Comparison of ENCODE assay signal across 8 cellular contexts in the genomic region with DNA sequence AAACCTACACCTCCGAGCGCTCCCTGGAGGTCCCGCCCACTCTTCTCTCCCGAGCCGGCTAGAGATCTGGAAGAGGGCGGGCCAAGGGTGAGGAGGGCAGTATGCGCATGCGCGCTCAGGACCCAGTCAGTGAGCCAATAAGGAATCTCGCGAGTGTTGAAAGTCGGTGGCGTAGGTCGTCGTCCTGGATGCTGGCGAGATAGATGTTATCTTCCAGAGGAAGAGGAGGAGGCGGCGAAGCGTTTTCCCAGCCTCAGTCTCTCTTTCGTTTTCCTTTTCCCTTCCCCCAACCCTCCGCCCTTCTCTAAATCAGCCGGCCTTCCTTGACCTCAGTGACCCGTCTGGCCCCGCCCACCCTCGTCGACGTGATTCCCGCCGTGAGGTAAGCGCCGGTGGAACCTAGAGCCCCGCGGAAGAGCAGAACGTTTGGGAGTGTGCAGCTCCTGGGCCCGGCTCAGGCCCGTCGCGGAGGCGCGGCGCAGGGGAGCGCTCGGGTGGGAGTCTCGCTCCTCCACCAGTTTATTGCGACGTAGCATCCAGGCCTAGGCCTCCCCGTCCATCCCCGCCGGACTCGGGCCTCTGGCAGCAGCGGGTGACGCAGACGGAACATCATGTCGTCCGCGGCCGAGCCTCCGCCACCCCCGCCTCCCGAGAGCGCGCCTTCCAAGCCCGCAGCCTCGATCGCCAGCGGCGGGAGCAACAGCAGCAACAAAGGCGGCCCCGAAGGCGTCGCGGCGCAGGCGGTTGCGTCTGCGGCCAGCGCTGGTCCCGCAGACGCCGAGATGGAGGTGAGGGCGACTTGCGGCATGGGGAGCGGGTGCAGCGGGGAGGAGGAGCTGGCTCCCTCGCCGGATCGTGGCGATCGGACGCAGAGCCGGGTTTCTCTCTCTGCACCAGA. TPM values are rescaled to one million over a fixed set of nuclear protein-coding genes. Genes with fewer than 3 reads are reported as not detected.
A peak's percentile ranks its signal among the peaks of the same experiment; 100 is the strongest.
DNase-seq lines count a peak whose midpoint lies in the region; ATAC-seq and TF ChIP-seq lines count a peak whose summit lies in the region.

SMARCA5 (plus strand) TSS at position 389 of the 898 bp plus-strand sequence; CDS start at position 612, 223 bp downstream.

- no peaks in the 10 kb centered on the region for H3K9me3 ChIP-seq in mononuclear cell (ENCODE audit: low read depth, low read length)

- TF ChIP-seq CTCF in epithelial cell of esophagus (IDR thresholded peaks at IDR 0.05; ENCODE audit: insufficient read depth, low read depth, low read length, missing control alignments), result no peak

- no peaks in the 10 kb centered on the region for H3K36me3 Mint-ChIP-seq in IgD-negative memory B cell

- H3K4me3 ChIP-seq in epithelial cell of esophagus (ENCODE audit: low read length), result peak within 1 kb of the TSS; percentile 96
- H3K4me3 ChIP-seq in mononuclear cell (ENCODE audit: low read length), result peak within 1 kb of the TSS; percentile 85

- peaks cover 23 to 39% (median 25%) of the 10 kb centered on the region in 3 donors for H3K4me1 Mint-ChIP-seq in IgD-negative memory B cell

- peaks cover 0 to 2% (median 0%) of the 10 kb centered on the region in 3 donors for H3K9me3 Mint-ChIP-seq in IgD-negative memory B cell

- no peaks in the 10 kb centered on the region for H3K27me3 ChIP-seq in mononuclear cell (ENCODE audit: insufficient read depth, low read length)

- H3K27ac Mint-ChIP-seq in IgD-negative memory B cell, result peak within 1 kb of the TSS; percentile 98 to 100 (median 99)

- H3K4me3 Mint-ChIP-seq in IgD-negative memory B cell, result peak within 1 kb of the TSS; percentile 94 to 100 (median 97)

- peak; percentile 82 for ATAC-seq in GM21529 (IDR thresholded peaks at IDR 0.05; ENCODE audit: unreplicated experiment)

- H3K4me1 ChIP-seq in mononuclear cell (ENCODE audit: insufficient read depth, low read length), result peaks cover 23% of the 10 kb centered on the region

- DNase-seq in DMS 273 treated with DMSO at 0.1 percent for 48 hours (lab: John Stamatoyannopoulos, UW) (peak; percentile 93), OCI-M2 (lab: John Stamatoyannopoulos, UW; ENCODE audit: unreplicated experiment) (peak; percentile 72), activated T-cell treated with anti-CD3 and anti-CD28 coated beads for 4 hours (peak; percentile 88), epithelial cell of esophagus (ENCODE audit: low read depth) (peak; percentile 99)
- peak; percentile 80 to 89 for DNase-seq in stimulated activated CD8-positive, alpha-beta memory T cell treated with anti-CD3 and anti-CD28 coated beads, Interleukin-4, amount 100 ng/mL, for 1 hour (ENCODE audit: low read depth in 2 of 2, low spot score in 1 of 2)

- H3K27me3 Mint-ChIP-seq in IgD-negative memory B cell, result peaks cover 2% of the 10 kb centered on the region

RNA-seq across cellular contexts. Expression of gene SMARCA5, which starts in this region (rescaled TPM):
- polyA plus RNA-seq in IgD-negative memory B cell, result 29.7 TPM
- total RNA-seq in mononuclear cell, result 86.8 TPM

Comparison
In these comparisons a context has a peak if more than half of its experiments do, and no peak if none do; other contexts are left out.
1. Peak in every context shown above with its lines: DNase-seq, ATAC-seq and H3K4me3 ChIP-seq.